ENCODE assay signal across 8 cellular contexts in the genomic region with DNA sequence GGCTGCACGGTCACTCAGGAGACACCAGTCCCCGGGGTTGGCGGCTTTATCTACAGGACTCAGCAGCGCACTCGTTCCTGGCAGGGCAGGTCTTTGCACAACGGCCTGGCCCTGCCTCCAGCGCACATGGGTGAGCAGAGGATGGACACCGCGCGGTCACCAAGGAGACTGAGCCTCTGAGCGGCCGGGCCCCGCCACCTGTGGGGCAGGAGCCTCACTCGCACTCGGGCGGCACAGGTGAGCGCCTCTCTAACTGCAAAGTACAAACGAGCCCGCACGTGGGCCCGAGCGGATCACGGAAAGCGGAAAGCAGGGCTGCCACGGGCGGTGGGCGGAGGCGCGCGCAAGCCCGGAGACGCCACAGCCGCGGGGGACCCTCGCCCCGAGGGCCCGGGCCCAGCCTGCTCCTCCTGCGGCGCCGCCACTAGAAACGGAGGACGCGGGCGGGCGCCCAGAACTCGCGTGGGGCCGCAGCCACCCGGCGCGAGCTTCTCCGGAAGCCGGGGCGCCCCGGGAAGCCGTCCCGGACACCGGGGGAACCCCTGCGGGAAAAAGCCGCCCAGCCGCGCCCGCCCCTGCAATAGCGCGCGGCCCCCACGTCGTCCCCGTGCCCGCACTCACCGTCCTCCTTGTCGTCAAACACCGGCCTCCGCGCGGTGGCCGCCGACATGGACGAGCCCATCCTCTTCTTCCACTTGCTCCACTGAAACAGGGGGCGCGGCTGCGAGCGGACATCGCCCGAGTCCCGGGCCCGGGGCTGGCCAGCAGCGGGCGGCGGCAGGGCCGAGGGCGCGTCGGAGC. TPM values are rescaled to one million over a fixed set of nuclear protein-coding genes. Genes with fewer than 3 reads are reported as not detected.
DNase-seq lines count a peak whose midpoint lies in the region; ATAC-seq and TF ChIP-seq lines count a peak whose summit lies in the region.

No MANE protein-coding gene starts in this region.

- TF ChIP-seq EP300 in Ishikawa (IDR thresholded peaks at IDR 0.05; ENCODE audit: borderline replicate concordance) = no peak

- H3K4me1 ChIP-seq in CD8-positive, alpha-beta T cell (ENCODE audit: insufficient read depth, low read length) = peaks cover 13% of the 10 kb centered on the region

- peak; percentile 8 for ATAC-seq in CD8-positive, alpha-beta T cell
- peak; percentile 17 for ATAC-seq in GM21447 (IDR thresholded peaks at IDR 0.05; ENCODE audit: unreplicated experiment)
- ATAC-seq in activated CD8-positive, alpha-beta T cell treated with anti-CD3 and anti-CD28 coated beads for 36 hours = peak; percentile 1
- peak; percentile 23 to 28 for ATAC-seq in naive thymus-derived CD8-positive, alpha-beta T cell

- H3K4me1 Mint-ChIP-seq in CD8-positive, alpha-beta T cell (ENCODE audit: low read depth) = peaks cover 17% of the 10 kb centered on the region
- peaks cover 9% of the 10 kb centered on the region for H3K4me1 Mint-ChIP-seq in activated CD8-positive, alpha-beta T cell treated with anti-CD3 and anti-CD28 coated beads for 36 hours (ENCODE audit: low read depth)
- H3K4me1 Mint-ChIP-seq in endothelial cell (ENCODE audit: unreplicated experiment) = peaks cover 7% of the 10 kb centered on the region
- H3K4me1 Mint-ChIP-seq in naive thymus-derived CD8-positive, alpha-beta T cell = peaks cover 6 to 24% (median 14%) of the 10 kb centered on the region in 4 donors

- H3K27ac Mint-ChIP-seq in CD8-positive, alpha-beta T cell = peak overlapping the region; percentile 60
- peak overlapping the region; percentile 32 for H3K27ac Mint-ChIP-seq in activated CD8-positive, alpha-beta T cell treated with anti-CD3 and anti-CD28 coated beads for 36 hours
- H3K27ac Mint-ChIP-seq in endothelial cell (ENCODE audit: unreplicated experiment) = no peak overlapping the region
- H3K27ac Mint-ChIP-seq in naive thymus-derived CD8-positive, alpha-beta T cell = peak overlapping the region in 7 of 10 donors; percentile 13 to 76 (median 53)

- no peaks in the 10 kb centered on the region for H3K36me3 ChIP-seq in CD8-positive, alpha-beta T cell (ENCODE audit: insufficient read depth, low read length)

- H3K27me3 ChIP-seq in CD8-positive, alpha-beta T cell (ENCODE audit: insufficient read depth, low read length) = no peaks in the 10 kb centered on the region

- intact Hi-C loops in CD8-positive, alpha-beta T cell (cut with DNase I, micrococcal nuclease) = loop anchor here (1.0 to 10.0 kb wide), 8 partner anchors 45 to 1000 kb away; partner anchors contain the start of genes PPP2R2D (in 1 of the 2), TUBGCP2 (in 1 of the 2) and ZNF511 (in 1 of the 2)
- intact Hi-C loops in activated CD8-positive, alpha-beta T cell treated with anti-CD3 and anti-CD28 coated beads for 36 hours (cut with micrococcal nuclease) = no loop called here

- CTCF ChIA-PET in CD8-positive, alpha-beta T cell (lab: Charles Lee) = interaction anchor here (1.2 kb wide), 1 partner anchor 140 kb away, joined by 3 read pairs; no protein-coding TSS in a partner anchor
- CTCF ChIA-PET in activated CD8-positive, alpha-beta T cell treated with anti-CD3 and anti-CD28 coated beads for 36 hours (lab: Charles Lee) = no interaction called here

- TF ChIP-seq CTCF in CD8-positive, alpha-beta T cell (IDR thresholded peaks at IDR 0.05) = no peak
- TF ChIP-seq CTCF in activated CD8-positive, alpha-beta T cell treated with anti-CD3 and anti-CD28 coated beads for 36 hours (IDR thresholded peaks at IDR 0.05) = no peak
- no peak for TF ChIP-seq CTCF in endothelial cell (IDR thresholded peaks at IDR 0.05; ENCODE audit: unreplicated experiment)

- no peaks in the 10 kb centered on the region for H3K9me3 Mint-ChIP-seq in CD8-positive, alpha-beta T cell
- H3K9me3 Mint-ChIP-seq in activated CD8-positive, alpha-beta T cell treated with anti-CD3 and anti-CD28 coated beads for 36 hours = no peaks in the 10 kb centered on the region
- no peaks in the 10 kb centered on the region for H3K9me3 Mint-ChIP-seq in endothelial cell (ENCODE audit: unreplicated experiment)
- no peaks in the 10 kb centered on the region for H3K9me3 Mint-ChIP-seq in naive thymus-derived CD8-positive, alpha-beta T cell

- TF ChIP-seq RAD21 in Ishikawa (IDR thresholded peaks at IDR 0.05; ENCODE audit: low read depth) = no peak; the same call in 1 of the 2 replicates

- DNase-seq in CD8-positive, alpha-beta T cell = peak in 5 of 7 experiments; percentile 15 to 62 (median 37)
- DNase-seq in activated CD8-positive, alpha-beta T cell treated with anti-CD3 and anti-CD28 coated beads for 36 hours = peak; percentile 46
- DNase-seq in endothelial cell (ENCODE audit: low spot score) (peak; percentile 37), ureter (ENCODE audit: low spot score) (peak; percentile 61), SKM-1 (lab: John Stamatoyannopoulos, UW; ENCODE audit: unreplicated experiment) (no peak)
- peak in 9 of 10 donors; percentile 10 to 71 (median 41) for DNase-seq in naive thymus-derived CD8-positive, alpha-beta T cell

- no peaks in the 10 kb centered on the region for H3K27me3 Mint-ChIP-seq in CD8-positive, alpha-beta T cell (ENCODE audit: low read depth)
- H3K27me3 Mint-ChIP-seq in activated CD8-positive, alpha-beta T cell treated with anti-CD3 and anti-CD28 coated beads for 36 hours = peaks cover 2% of the 10 kb centered on the region
- H3K27me3 Mint-ChIP-seq in endothelial cell (ENCODE audit: unreplicated experiment) = peaks cover 28% of the 10 kb centered on the region
- no peaks in the 10 kb centered on the region for H3K27me3 Mint-ChIP-seq in naive thymus-derived CD8-positive, alpha-beta T cell

- POLR2A ChIA-PET in CD8-positive, alpha-beta T cell (lab: Charles Lee) = interaction anchor here (1.1 kb wide), 1 partner anchor 77 kb away, joined by 3 read pairs; no protein-coding TSS in a partner anchor
- POLR2A ChIA-PET in activated CD8-positive, alpha-beta T cell treated with anti-CD3 and anti-CD28 coated beads for 36 hours (lab: Charles Lee) = interaction anchor here (0.6 to 0.9 kb wide), 2 partner anchors 10 to 25 kb away, joined by 3 read pairs; partner anchors contain the start of gene LRRC27
- POLR2A ChIA-PET in naive thymus-derived CD8-positive, alpha-beta T cell (lab: Charles Lee) = no interaction called here

- H3K27ac ChIP-seq in CD8-positive, alpha-beta T cell (ENCODE audit: low read depth, low read length) = no peak overlapping the region

- H3K4me3 ChIP-seq in CD8-positive, alpha-beta T cell (ENCODE audit: low read depth, low read length) = peak overlapping the region; percentile 37

- peak overlapping the region; percentile 87 for H3K4me3 Mint-ChIP-seq in CD8-positive, alpha-beta T cell
- peak overlapping the region; percentile 90 for H3K4me3 Mint-ChIP-seq in activated CD8-positive, alpha-beta T cell treated with anti-CD3 and anti-CD28 coated beads for 36 hours
- peak overlapping the region; percentile 87 for H3K4me3 Mint-ChIP-seq in endothelial cell (ENCODE audit: unreplicated experiment)
- peak overlapping the region; percentile 82 to 92 (median 85) for H3K4me3 Mint-ChIP-seq in naive thymus-derived CD8-positive, alpha-beta T cell

- no peaks in the 10 kb centered on the region for H3K9me3 ChIP-seq in CD8-positive, alpha-beta T cell (ENCODE audit: low read length)

- no peaks in the 10 kb centered on the region for H3K36me3 Mint-ChIP-seq in CD8-positive, alpha-beta T cell
- H3K36me3 Mint-ChIP-seq in activated CD8-positive, alpha-beta T cell treated with anti-CD3 and anti-CD28 coated beads for 36 hours (ENCODE audit: low read depth) = peaks cover 5% of the 10 kb centered on the region
- peaks cover 15% of the 10 kb centered on the region for H3K36me3 Mint-ChIP-seq in endothelial cell (ENCODE audit: low read depth, unreplicated experiment)
- no peaks in the 10 kb centered on the region for H3K36me3 Mint-ChIP-seq in naive thymus-derived CD8-positive, alpha-beta T cell

TF ChIP-seq in Ishikawa, 13 proteins besides CTCF, POLR2A, EP300 and RAD21:
- TF ChIP-seq CREB1 (IDR thresholded peaks at IDR 0.05; ENCODE audit: low read depth) (no peak), TCF12 (IDR thresholded peaks at IDR 0.05; ENCODE audit: low read depth) (no peak), EGR1 (IDR thresholded peaks at IDR 0.05) (no peak), NFIC (IDR thresholded peaks at IDR 0.05) (no peak), TAF1 (IDR thresholded peaks at IDR 0.05; ENCODE audit: low read depth) (no peak), FOXM1 (IDR thresholded peaks at IDR 0.05; ENCODE audit: borderline replicate concordance, low read depth) (no peak), ZBTB7A (IDR thresholded peaks at IDR 0.05; ENCODE audit: low read depth) (peak; percentile 61; the same call in 1 of the 2 replicates), CEBPB (IDR thresholded peaks at IDR 0.05) (no peak)
- TF ChIP-seq, protein P1, sequence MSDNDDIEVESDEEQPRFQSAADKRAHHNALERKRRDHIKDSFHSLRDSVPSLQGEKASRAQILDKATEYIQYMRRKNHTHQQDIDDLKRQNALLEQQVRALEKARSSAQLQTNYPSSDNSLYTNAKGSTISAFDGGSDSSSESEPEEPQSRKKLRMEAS (IDR thresholded peaks at IDR 0.05) = peak; percentile 63
- TF ChIP-seq, protein P2, sequence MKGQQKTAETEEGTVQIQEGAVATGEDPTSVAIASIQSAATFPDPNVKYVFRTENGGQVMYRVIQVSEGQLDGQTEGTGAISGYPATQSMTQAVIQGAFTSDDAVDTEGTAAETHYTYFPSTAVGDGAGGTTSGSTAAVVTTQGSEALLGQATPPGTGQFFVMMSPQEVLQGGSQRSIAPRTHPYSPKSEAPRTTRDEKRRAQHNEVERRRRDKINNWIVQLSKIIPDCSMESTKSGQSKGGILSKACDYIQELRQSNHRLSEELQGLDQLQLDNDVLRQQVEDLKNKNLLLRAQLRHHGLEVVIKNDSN (IDR thresholded peaks at IDR 0.05) = no peak

RNA-seq across cellular contexts. Expression of gene STK32C, which starts 0.6 kb away (rescaled TPM):
- 1 to 10 TPM; 5.0 to 5.4 TPM for total RNA-seq in CD8-positive, alpha-beta T cell
- 10 to 100 TPM; 29.3 to 31.4 TPM for total RNA-seq in activated CD8-positive, alpha-beta T cell treated with anti-CD3 and anti-CD28 coated beads for 36 hours
- total RNA-seq in endothelial cell (ENCODE audit: unreplicated experiment) = 12.6 TPM
- total RNA-seq in naive thymus-derived CD8-positive, alpha-beta T cell = 10 to 100 TPM; 10.2 to 11.2 TPM
- 1 to 10 TPM; 5.5 to 6.6 (median 5.8) TPM for polyA plus RNA-seq in naive thymus-derived CD8-positive, alpha-beta T cell
- 10.8 TPM for total RNA-seq in ureter

RNA-seq across cellular contexts. Expression of gene LRRC27, which starts 24.8 kb away (rescaled TPM):
- 1 to 10 TPM in 1 of 2 experiments, under 1 TPM in 1; 0.68 to 3.2 TPM for total RNA-seq in CD8-positive, alpha-beta T cell
- 1 to 10 TPM; 2.7 to 3.5 TPM for total RNA-seq in activated CD8-positive, alpha-beta T cell treated with anti-CD3 and anti-CD28 coated beads for 36 hours
- total RNA-seq in endothelial cell (ENCODE audit: unreplicated experiment) = 11.1 TPM
- total RNA-seq in naive thymus-derived CD8-positive, alpha-beta T cell = 1 to 10 TPM; 6.9 to 7.9 TPM
- polyA plus RNA-seq in naive thymus-derived CD8-positive, alpha-beta T cell = 1 to 10 TPM; 2.4 to 4.7 (median 4.4) TPM
- total RNA-seq in ureter = 15.1 TPM
